ENCODE assay signal across 15 cellular contexts in genomic region chr4:108144451-108144850, GRCh38. TPM values are rescaled to one million over a fixed set of nuclear protein-coding genes. Genes with fewer than 3 reads are reported as not detected.
DNase-seq lines count a peak whose midpoint lies in the region; ATAC-seq, FAIRE-seq and TF ChIP-seq lines count a peak whose summit lies in the region.
"Had no signal": no experiment of that assay in that cellular context is flagged by ENCODE, and none has a peak within 500 bp of the region (broad histone marks: within the 10 kb centered on the region; RNA-seq: fewer than 3 reads in every experiment).

No MANE protein-coding gene starts in this region.

- WGBS in GM12878 (ENCODE audit: insufficient coverage, insufficient replicate concordance, low lambda C conversion rate, missing lambda C conversion rate): 11% methylated on average over 3 of the region's 3 CpGs
- WGBS in transverse colon (ENCODE audit: low coverage in 1 of 2), 2 donors: 36 to 74% methylated on average over 2 to 3 of the region's 3 CpGs

- H3K4me3 Mint-ChIP-seq in stimulated activated naive CD8-positive, alpha-beta T cell treated with anti-CD3 and anti-CD28 coated beads, Interleukin-15, amount 100 ng/mL, for 72 hours: peak overlapping the region; percentile 80 to 90
- H3K4me3 Mint-ChIP-seq: IgD-negative memory B cell had no signal

- no peaks in the 10 kb centered on the region for H4K20me1 ChIP-seq in GM12878 (ENCODE audit: control insufficient read depth, insufficient read depth)

- no peak for FAIRE-seq in GM12878 (lab: Jason Lieb, UNC)
- FAIRE-seq: endothelial cell of umbilical vein, H1 had no signal

- no peak for TF ChIP-seq CTCF in VCaP (conservative IDR thresholded peaks at IDR 0.05)
- no peak for TF ChIP-seq CTCF in GM12878 (IDR thresholded peaks at IDR 0.05 in 2 of 3, conservative IDR thresholded peaks at IDR 0.05 in 1 of 3; ENCODE audit: control insufficient read depth in 2 of 3, extremely low read depth in 1 of 3, insufficient read depth in 1 of 3, low read depth in 3 of 3, low read length in 3 of 3)
- no peak for TF ChIP-seq CTCF in transverse colon (IDR thresholded peaks at IDR 0.05)
- TF ChIP-seq CTCF in tibial artery (IDR thresholded peaks at IDR 0.05): no peak

- in situ Hi-C loops in GM12878 (cut with MboI) (no loop called here), transverse colon (cut with MboI; ENCODE audit: low pct_ligation_motif_present in 1 of 4, low pct_unique_long_range_greater_than_20kb in 1 of 4, low sequenced_read_pairs in 3 of 4) (no loop called here)

- H3K79me2 ChIP-seq in GM12878 (ENCODE audit: control insufficient read depth, insufficient read depth, low read length): no peaks in the 10 kb centered on the region

- TF ChIP-seq EP300 in GM12878 (IDR thresholded peaks at IDR 0.05; ENCODE audit: borderline replicate concordance in 1 of 2, control insufficient read depth in 1 of 2, low read depth in 2 of 2, low read length in 2 of 2): no peak
- no peak for TF ChIP-seq EP300 in transverse colon (IDR thresholded peaks at IDR 0.05; ENCODE audit: low read depth)

- no peaks in the 10 kb centered on the region for H3K9me3 Mint-ChIP-seq in stimulated activated naive CD8-positive, alpha-beta T cell treated with anti-CD3 and anti-CD28 coated beads, Interleukin-15, amount 100 ng/mL, for 72 hours
- H3K9me3 Mint-ChIP-seq: IgD-negative memory B cell had no signal

- H3K4me1 Mint-ChIP-seq in stimulated activated naive CD8-positive, alpha-beta T cell treated with anti-CD3 and anti-CD28 coated beads, Interleukin-15, amount 100 ng/mL, for 72 hours: peaks cover 94% of the 10 kb centered on the region

- intact Hi-C loops in GM12878 (cut with micrococcal nuclease; ENCODE audit: unreplicated experiment): no loop called here
- intact Hi-C loops in transverse colon (cut with DNase I; ENCODE audit: low total_unique reads): no loop called here
- intact Hi-C loops in tibial artery (cut with DNase I; ENCODE audit: low total_unique reads): no loop called here

- TF ChIP-seq POLR2A in GM12878 (IDR thresholded peaks at IDR 0.05; ENCODE audit: low read depth, low read length) (no peak), transverse colon (IDR thresholded peaks at IDR 0.05) (no peak)

- H3K4me1 ChIP-seq in GM12878 (ENCODE audit: control insufficient read depth, insufficient read depth, low read length) (no peaks in the 10 kb centered on the region), transverse colon (no peaks in the 10 kb centered on the region), tibial artery (no peaks in the 10 kb centered on the region)

- H3K27ac ChIP-seq in VCaP (0 out of 2 replicates have a peak overlapping the region, but pooled peaks have one; percentile 1), GM12878 (ENCODE audit: control insufficient read depth, insufficient read depth) (no peak overlapping the region), transverse colon (no peak overlapping the region), tibial artery (no peak overlapping the region)
- H3K27ac ChIP-seq: gastrocnemius medialis, PC-9 had no signal

- CTCF ChIA-PET in GM12878 (lab: Yijun Ruan, JAX): interaction anchor here (0.6 to 1.4 kb wide), 2 partner anchors 11 to 1798 kb away, joined by 4 to 6 read pairs; no protein-coding TSS in a partner anchor

- ATAC-seq in GM12878: peak; percentile 63
- peak; percentile 85 for ATAC-seq in stimulated activated naive CD8-positive, alpha-beta T cell treated with anti-CD3 and anti-CD28 coated beads, Interleukin-15, amount 100 ng/mL, for 72 hours
- ATAC-seq in HG02642 (IDR thresholded peaks at IDR 0.05; ENCODE audit: poor library complexity, unreplicated experiment): no peak
- ATAC-seq: gastrocnemius medialis had no signal

- peak; percentile 19 for DNase-seq in stimulated activated CD4-positive, alpha-beta T cell treated with anti-CD3 and anti-CD28 coated beads, Interleukin-12 subunit alpha, Interleukin-12 subunit beta, amount 100 ng/mL, for 4 hours
- no peak for DNase-seq in stimulated activated CD4-positive, alpha-beta T cell treated with anti-CD3 and anti-CD28 coated beads, Interleukin-2, amount 100 ng/mL, for 48 hours
- DNase-seq in GM12878 (ENCODE audit: low read depth, low spot score): no peak
- peak; percentile 62 to 75 for DNase-seq in stimulated activated naive CD8-positive, alpha-beta T cell treated with anti-CD3 and anti-CD28 coated beads, Interleukin-15, amount 100 ng/mL, for 72 hours
- DNase-seq in transverse colon: no peak
- DNase-seq in tibial artery: no peak
- DNase-seq: gastrocnemius medialis, NCI-H345, occipital lobe, PC-9 had no signal

- no peak overlapping the region for H3K9ac ChIP-seq in GM12878 (ENCODE audit: control insufficient read depth, insufficient read depth, low read length)

- no peak for TF ChIP-seq RAD21 in GM12878 (IDR thresholded peaks at IDR 0.05; ENCODE audit: insufficient read depth, low read depth, low read length)

- SMC1A ChIA-PET in GM12878 (lab: Charles Lee; ENCODE audit: uncharacterized antibody, unreplicated experiment): interaction anchor here (0.6 to 1.3 kb wide), 3 partner anchors 13 to 55 kb away, joined by 3 to 5 read pairs (median 3); no protein-coding TSS in a partner anchor

- POLR2A ChIA-PET in GM12878 (lab: Charles Lee): interaction anchor here (0.6 kb wide), 1 partner anchor 151 kb away, joined by 5 read pairs; no protein-coding TSS in a partner anchor

- H3K27me3 Mint-ChIP-seq in stimulated activated naive CD8-positive, alpha-beta T cell treated with anti-CD3 and anti-CD28 coated beads, Interleukin-15, amount 100 ng/mL, for 72 hours: no peaks in the 10 kb centered on the region

- H3K4me3 ChIP-seq in GM12878 (no peak overlapping the region), transverse colon (no peak overlapping the region), tibial artery (no peak overlapping the region)
- H3K4me3 ChIP-seq: gastrocnemius medialis, PC-9 had no signal

- no peaks in the 10 kb centered on the region for H3K36me3 ChIP-seq in GM12878 (ENCODE audit: control insufficient read depth in 2 of 2, insufficient read depth in 2 of 2, low read length in 1 of 2)
- H3K36me3 ChIP-seq in transverse colon: no peaks in the 10 kb centered on the region
- H3K36me3 ChIP-seq in tibial artery: no peaks in the 10 kb centered on the region
- H3K36me3 ChIP-seq: gastrocnemius medialis had no signal

- no peaks in the 10 kb centered on the region for H3K27me3 ChIP-seq in GM12878 (replicated peaks in 1 of 2; ENCODE audit: control insufficient read depth in 2 of 2, insufficient read depth in 2 of 2, low read length in 1 of 2)
- H3K27me3 ChIP-seq in transverse colon: no peaks in the 10 kb centered on the region
- peaks cover 0 to 14% of the 10 kb centered on the region in 2 donors for H3K27me3 ChIP-seq in tibial artery
- H3K27me3 ChIP-seq: gastrocnemius medialis had no signal

- H2AFZ ChIP-seq in GM12878 (ENCODE audit: control insufficient read depth, low read depth, low read length): no peak overlapping the region
- H2AFZ ChIP-seq: PC-9 had no signal

- RAD21 ChIA-PET in GM12878 (lab: Charles Lee; ENCODE audit: unreplicated experiment): no interaction called here

- H3K4me2 ChIP-seq in GM12878 (ENCODE audit: control insufficient read depth, insufficient read depth): no peak overlapping the region
- H3K4me2 ChIP-seq: PC-9 had no signal

- H3K27ac Mint-ChIP-seq in stimulated activated naive CD8-positive, alpha-beta T cell treated with anti-CD3 and anti-CD28 coated beads, Interleukin-15, amount 100 ng/mL, for 72 hours: peak overlapping the region; percentile 97 to 99

- H3K9me3 ChIP-seq in GM12878 (replicated peaks; ENCODE audit: control insufficient read depth, insufficient read depth, low read length) (no peaks in the 10 kb centered on the region), transverse colon (no peaks in the 10 kb centered on the region), tibial artery (no peaks in the 10 kb centered on the region)
- H3K9me3 ChIP-seq: gastrocnemius medialis had no signal

- no TSS peak for BruUV-seq in GM12878 (replicated peaks; lab: Mats Ljungman, UMichigan)

TF ChIP-seq in GM12878, 131 proteins besides CTCF, POLR2A, EP300 and RAD21:
- no peak for TF ChIP-seq TCF3 (IDR thresholded peaks at IDR 0.05; ENCODE audit: borderline replicate concordance, insufficient read depth, low read depth, low read length)
- TF ChIP-seq ATF7 (IDR thresholded peaks at IDR 0.05; ENCODE audit: low read depth): peak; percentile 30; the same call in 1 of the 2 replicates
- peak; percentile 53; the same call in 1 of the 2 replicates for TF ChIP-seq RUNX3 (IDR thresholded peaks at IDR 0.05; ENCODE audit: low read length)

RNA-seq across cellular contexts. Expression of gene LEF1, which starts 24.3 kb away (rescaled TPM):
- 14.4 and 16.8 TPM in 2 replicates for total RNA-seq in GM12878 (2013; cell fraction: nucleolus; rRNA removed)
- total RNA-seq in GM12878 (2014; rRNA removed) (22.7 and 23.9 TPM in 2 replicates), GM12878 (2014; rRNA removed; fragmentation: Illumina TruSeq; extraction: Trizol) (24.3 and 24.5 TPM in 2 replicates), GM12878 (2021) (18.0 and 18.4 TPM in 2 replicates), transverse colon (10 to 100 TPM in 1 of 4 donors, 1 to 10 TPM in 3; 1.4 to 29.2 (median 8.7) TPM)
- 8.4 TPM for polyA plus RNA-seq in GM12878 (2011; ENCODE audit: low read depth)
- polyA plus RNA-seq in GM12878 (2011; rRNA removed) (10.4 and 12.7 TPM in 2 replicates), GM12878 (2014; fragmentation: Illumina TruSeq; extraction: Trizol) (38.1 and 53.6 TPM in 2 replicates), GM12878 (2014; fragmentation: Nextera tagmentation; extraction: Ambion mirVana) (10 to 100 TPM; 10.2 to 10.5 TPM), GM12878 (2014; rRNA removed) (14.9 and 20.5 TPM in 2 replicates), GM12878 (2016; fragmentation: Nextera tagmentation; extraction: Ambion mirVana) (10 to 100 TPM; 16.7 to 23.5 TPM)
- 9.4 and 10.7 TPM in 2 replicates for polyA plus RNA-seq in GM12878 (2011; cell fraction: cytosol; rRNA removed)
- polyA plus RNA-seq in GM12878 (2011; cell fraction: nucleus; rRNA removed): 7.4 and 9.6 TPM in 2 replicates
- 10.2 and 12.1 TPM in 2 replicates for polyA plus RNA-seq in GM12878 (2012)
- 15.9 and 18.7 TPM in 2 replicates for polyA minus RNA-seq in GM12878 (2011; rRNA and poly(A)+ RNA removed)
- 2.7 and 3.7 TPM in 2 replicates for polyA minus RNA-seq in GM12878 (2011; cell fraction: cytosol; rRNA and poly(A)+ RNA removed)
- 6.0 and 11.5 TPM in 2 replicates for polyA minus RNA-seq in GM12878 (2011; cell fraction: nucleus; rRNA and poly(A)+ RNA removed)
- polyA plus RNA-seq: endothelial cell of umbilical vein had no signal

Comparison
In these comparisons a context has a peak if more than half of its experiments do, and no peak if none do; other contexts are left out.
1. DNase-seq: peak in stimulated activated CD4-positive, alpha-beta T cell treated with anti-CD3 and anti-CD28 coated beads, Interleukin-12 subunit alpha, Interleukin-12 subunit beta, amount 100 ng/mL, for 4 hours (single experiment) and stimulated activated naive CD8-positive, alpha-beta T cell treated with anti-CD3 and anti-CD28 coated beads, Interleukin-15, amount 100 ng/mL, for 72 hours (2 of 2); none in stimulated activated CD4-positive, alpha-beta T cell treated with anti-CD3 and anti-CD28 coated beads, Interleukin-2, amount 100 ng/mL, for 48 hours (0 of 2), GM12878 (single experiment), transverse colon (single experiment) and tibial artery (0 of 2).